Comparison of ENCODE assay signal across 26 cellular contexts in the genomic region with DNA sequence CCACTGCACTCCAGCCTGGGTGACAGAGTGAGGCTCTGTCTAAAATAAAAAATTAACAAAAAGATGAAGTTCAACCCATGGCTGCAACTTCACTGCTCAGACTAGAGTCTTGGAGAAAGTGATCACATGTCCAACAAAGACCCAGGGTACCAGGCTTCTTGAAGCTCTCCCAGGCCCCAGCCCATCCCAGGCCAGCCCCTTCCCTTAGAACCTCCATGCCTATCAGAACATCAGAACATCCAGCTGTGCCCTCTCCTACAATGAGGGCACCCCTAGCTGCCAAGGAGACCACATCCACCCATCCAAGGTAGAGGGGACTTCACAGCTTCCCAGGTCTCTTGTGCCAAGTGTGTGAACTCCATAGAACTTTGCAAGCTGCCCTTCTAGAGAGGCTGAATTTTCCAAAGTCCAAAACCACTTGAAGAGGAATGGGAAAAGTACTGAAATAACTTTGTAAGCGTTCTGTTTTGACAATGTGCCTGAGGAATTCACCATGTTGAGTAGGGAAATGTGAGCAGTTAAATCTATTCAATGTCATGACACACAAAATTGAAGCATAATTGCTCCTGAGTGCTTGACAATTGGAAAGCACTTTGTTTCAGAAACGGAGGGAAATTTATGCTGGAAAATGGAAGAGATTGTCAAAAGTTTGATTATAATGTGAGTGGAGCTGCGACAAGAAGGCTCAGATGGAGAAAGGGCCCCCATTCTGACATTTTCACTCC.
"Had no signal": no experiment of that assay in that cellular context is flagged by ENCODE, and none has a peak within 500 bp of the region (broad histone marks: within the 10 kb centered on the region; RNA-seq: fewer than 3 reads in every experiment).

No MANE protein-coding gene starts in this region.

- DNase-seq: activated CD4-positive, alpha-beta memory T cell treated with anti-CD3 and anti-CD28 coated beads for 36 hours; activated CD4-positive, alpha-beta T cell treated with anti-CD3 and anti-CD28 coated beads, Interleukin-2, amount 10 ng/mL, durations not matched to agents 7 days and 5 days; activated CD4-positive, CD25-positive, alpha-beta regulatory T cell; activated CD8-positive, alpha-beta memory T cell treated with anti-CD3 and anti-CD28 coated beads for 24 hours; activated naive CD4-positive, alpha-beta T cell treated with anti-CD3 and anti-CD28 coated beads, Interleukin-2, amount 50 U/mL, for 16 hours; activated naive CD8-positive, alpha-beta T cell treated with anti-CD3 and anti-CD28 coated beads, Interleukin-2, amount 10 ng/mL, durations not matched to agents 7 days and 5 days; activated T-cell treated with anti-CD3 and anti-CD28 coated beads, Interleukin-2, amount 50 U/mL, for 72 hours; anterior cingulate cortex; IMR-90; Kasumi-1; KBM-7; NCI-H1048; NCI-H1417; NCI-H2029; NCI-H2107; NCI-H2171 treated with DMSO at 0.1 percent for 48 hours; NCI-H510A treated with DMSO at 0.1 percent for 48 hours; Peyer's patch; Right ventricle myocardium superior; SJCRH30; SK-N-SH; T-helper 1 cell had no signal

- H3K4me1 Mint-ChIP-seq: activated CD4-positive, alpha-beta T cell treated with anti-CD3 and anti-CD28 coated beads, Interleukin-2, amount 10 ng/mL, durations not matched to agents 7 days and 5 days; activated naive CD8-positive, alpha-beta T cell treated with anti-CD3 and anti-CD28 coated beads, Interleukin-2, amount 10 ng/mL, durations not matched to agents 7 days and 5 days had no signal

- H3K9ac ChIP-seq: SK-N-SH had no signal

- H3K9me3 Mint-ChIP-seq: activated CD4-positive, alpha-beta memory T cell treated with anti-CD3 and anti-CD28 coated beads for 36 hours; activated CD4-positive, alpha-beta T cell treated with anti-CD3 and anti-CD28 coated beads, Interleukin-2, amount 10 ng/mL, durations not matched to agents 7 days and 5 days; activated naive CD8-positive, alpha-beta T cell treated with anti-CD3 and anti-CD28 coated beads, Interleukin-2, amount 10 ng/mL, durations not matched to agents 7 days and 5 days; activated T-cell treated with anti-CD3 and anti-CD28 coated beads, Interleukin-2, amount 50 U/mL, for 72 hours had no signal

- H3K9me3 ChIP-seq: adrenal gland, breast epithelium, Peyer's patch, SK-N-SH had no signal

- H3K4me3 ChIP-seq: adrenal gland, breast epithelium, Peyer's patch, SJCRH30 had no signal

- H3K36me3 Mint-ChIP-seq: activated CD4-positive, alpha-beta memory T cell treated with anti-CD3 and anti-CD28 coated beads for 36 hours; activated naive CD8-positive, alpha-beta T cell treated with anti-CD3 and anti-CD28 coated beads, Interleukin-2, amount 10 ng/mL, durations not matched to agents 7 days and 5 days had no signal

- ATAC-seq: activated T-cell treated with anti-CD3 and anti-CD28 coated beads, Interleukin-2, amount 50 U/mL, for 72 hours had no signal

- H3K36me3 ChIP-seq: adrenal gland, breast epithelium, Peyer's patch, SJCRH30 had no signal

- H3K4me1 ChIP-seq: breast epithelium had no signal

- H3K4me3 Mint-ChIP-seq: activated CD4-positive, alpha-beta memory T cell treated with anti-CD3 and anti-CD28 coated beads for 36 hours; activated CD4-positive, alpha-beta T cell treated with anti-CD3 and anti-CD28 coated beads, Interleukin-2, amount 10 ng/mL, durations not matched to agents 7 days and 5 days; activated naive CD8-positive, alpha-beta T cell treated with anti-CD3 and anti-CD28 coated beads, Interleukin-2, amount 10 ng/mL, durations not matched to agents 7 days and 5 days; activated T-cell treated with anti-CD3 and anti-CD28 coated beads, Interleukin-2, amount 50 U/mL, for 72 hours had no signal

- H3K27me3 Mint-ChIP-seq: activated CD4-positive, alpha-beta memory T cell treated with anti-CD3 and anti-CD28 coated beads for 36 hours; activated CD4-positive, alpha-beta T cell treated with anti-CD3 and anti-CD28 coated beads, Interleukin-2, amount 10 ng/mL, durations not matched to agents 7 days and 5 days; activated naive CD8-positive, alpha-beta T cell treated with anti-CD3 and anti-CD28 coated beads, Interleukin-2, amount 10 ng/mL, durations not matched to agents 7 days and 5 days had no signal

- H3K27ac ChIP-seq: adrenal gland, breast epithelium, Peyer's patch, RWPE1, SJCRH30, VCaP had no signal

- H3K27me3 ChIP-seq: adrenal gland, breast epithelium, Peyer's patch, SJCRH30 had no signal

- H3K27ac Mint-ChIP-seq: activated CD4-positive, alpha-beta memory T cell treated with anti-CD3 and anti-CD28 coated beads for 36 hours; activated CD4-positive, alpha-beta T cell treated with anti-CD3 and anti-CD28 coated beads, Interleukin-2, amount 10 ng/mL, durations not matched to agents 7 days and 5 days; activated naive CD8-positive, alpha-beta T cell treated with anti-CD3 and anti-CD28 coated beads, Interleukin-2, amount 10 ng/mL, durations not matched to agents 7 days and 5 days; activated T-cell treated with anti-CD3 and anti-CD28 coated beads, Interleukin-2, amount 50 U/mL, for 72 hours had no signal
